ENCODE assay signal across 16 cellular contexts in genomic region chr7:39979406-39980073, GRCh38. TPM values are rescaled to one million over a fixed set of nuclear protein-coding genes. Genes with fewer than 3 reads are reported as not detected.
DNase-seq lines count a peak whose midpoint lies in the region; ATAC-seq and TF ChIP-seq lines count a peak whose summit lies in the region.
"Had no signal": no experiment of that assay in that cellular context is flagged by ENCODE, and none has a peak within 500 bp of the region (broad histone marks: within the 10 kb centered on the region; RNA-seq: fewer than 3 reads in every experiment).

No MANE protein-coding gene starts in this region.

- peak; percentile 16 to 87 (median 75) for DNase-seq in CD4-positive, CD25-positive, alpha-beta regulatory T cell
- DNase-seq in CD8-positive, alpha-beta T cell = peak in 3 of 7 experiments; percentile 14 to 43 (median 31)
- DNase-seq in activated B cell treated with CpG ODN at 0.5 μM for 24 hours (no peak), left colon (no peak), NCI-H510A (lab: John Stamatoyannopoulos, UW) (no peak), ovary (no peak), A172 (ENCODE audit: low spot score) (no peak)
- DNase-seq: DMS53; MV-4-11; NCI-H1930; NCI-H526 treated with DMSO at 0.1 percent for 48 hours; OCI-M1; pancreas; stimulated activated CD4-positive, alpha-beta T cell treated with anti-CD3 and anti-CD28 coated beads, Interleukin-4, amount 100 ng/mL, for 4 hours had no signal

- H3K36me3 ChIP-seq in CD4-positive, CD25-positive, alpha-beta regulatory T cell (ENCODE audit: control insufficient read depth, insufficient read depth, low read length) = peaks cover 3% of the 10 kb centered on the region
- H3K36me3 ChIP-seq in CD8-positive, alpha-beta T cell (ENCODE audit: insufficient read depth, low read length) = no peaks in the 10 kb centered on the region
- no peaks in the 10 kb centered on the region for H3K36me3 ChIP-seq in ovary
- H3K36me3 ChIP-seq: pancreas had no signal

- CTCF ChIA-PET in CD8-positive, alpha-beta T cell (lab: Charles Lee) = no interaction called here
- CTCF ChIA-PET in activated B cell treated with CpG ODN at 0.5 μM for 24 hours (lab: Charles Lee) = no interaction called here

- H3K4me3 Mint-ChIP-seq in CD4-positive, CD25-positive, alpha-beta regulatory T cell = no peak overlapping the region
- H3K4me3 Mint-ChIP-seq in CD8-positive, alpha-beta T cell = no peak overlapping the region
- no peak overlapping the region for H3K4me3 Mint-ChIP-seq in activated B cell treated with CpG ODN at 0.5 μM for 24 hours
- H3K4me3 Mint-ChIP-seq: type B pancreatic cell had no signal

- POLR2A ChIA-PET in CD8-positive, alpha-beta T cell (lab: Charles Lee) = interaction anchor here (0.9 to 1.5 kb wide), 4 partner anchors 8 to 29 kb away, joined by 3 to 5 read pairs (median 4); partner anchors contain the start of gene CDK13
- POLR2A ChIA-PET in activated B cell treated with CpG ODN at 0.5 μM for 24 hours (lab: Charles Lee) = no interaction called here

- intact Hi-C loops in CD8-positive, alpha-beta T cell (cut with DNase I, micrococcal nuclease) = no loop called here
- intact Hi-C loops in activated B cell treated with CpG ODN at 0.5 μM for 24 hours (cut with micrococcal nuclease) (no loop called here), left colon (cut with DNase I, micrococcal nuclease) (no loop called here), ovary (cut with DNase I) (no loop called here)

- H3K9me3 Mint-ChIP-seq in CD4-positive, CD25-positive, alpha-beta regulatory T cell = peaks cover 0 to 3% (median 0%) of the 10 kb centered on the region in 7 donors
- no peaks in the 10 kb centered on the region for H3K9me3 Mint-ChIP-seq in CD8-positive, alpha-beta T cell
- H3K9me3 Mint-ChIP-seq in activated B cell treated with CpG ODN at 0.5 μM for 24 hours = no peaks in the 10 kb centered on the region
- H3K9me3 Mint-ChIP-seq: type B pancreatic cell had no signal

- no peak for TF ChIP-seq EP300 in ovary (IDR thresholded peaks at IDR 0.05)

- no peak for TF ChIP-seq POLR2A in ovary (IDR thresholded peaks at IDR 0.05)

- TF ChIP-seq CTCF in CD8-positive, alpha-beta T cell (IDR thresholded peaks at IDR 0.05) = no peak
- TF ChIP-seq CTCF in activated B cell treated with CpG ODN at 0.5 μM for 24 hours (IDR thresholded peaks at IDR 0.05) (no peak), ovary (IDR thresholded peaks at IDR 0.05) (no peak)

- no peaks in the 10 kb centered on the region for H3K27me3 ChIP-seq in CD4-positive, CD25-positive, alpha-beta regulatory T cell (ENCODE audit: control insufficient read depth, insufficient read depth, low read length)
- H3K27me3 ChIP-seq in CD8-positive, alpha-beta T cell (ENCODE audit: insufficient read depth, low read length) = no peaks in the 10 kb centered on the region
- no peaks in the 10 kb centered on the region for H3K27me3 ChIP-seq in ovary
- H3K27me3 ChIP-seq: pancreas had no signal

- no peaks in the 10 kb centered on the region for H3K36me3 Mint-ChIP-seq in CD4-positive, CD25-positive, alpha-beta regulatory T cell
- no peaks in the 10 kb centered on the region for H3K36me3 Mint-ChIP-seq in CD8-positive, alpha-beta T cell
- H3K36me3 Mint-ChIP-seq in activated B cell treated with CpG ODN at 0.5 μM for 24 hours (ENCODE audit: low read depth) = peaks cover 4% of the 10 kb centered on the region
- H3K36me3 Mint-ChIP-seq: type B pancreatic cell had no signal

- no peaks in the 10 kb centered on the region for H3K9me3 ChIP-seq in CD4-positive, CD25-positive, alpha-beta regulatory T cell (ENCODE audit: control insufficient read depth in 2 of 2, low read length in 2 of 2)
- H3K9me3 ChIP-seq in CD8-positive, alpha-beta T cell (ENCODE audit: low read length) = no peaks in the 10 kb centered on the region
- no peaks in the 10 kb centered on the region for H3K9me3 ChIP-seq in ovary
- H3K9me3 ChIP-seq: pancreas had no signal

- peak; percentile 90 to 95 for ATAC-seq in CD4-positive, CD25-positive, alpha-beta regulatory T cell (ENCODE audit: low read depth in 2 of 2)
- peak; percentile 86 for ATAC-seq in CD8-positive, alpha-beta T cell
- ATAC-seq in activated B cell treated with CpG ODN at 0.5 μM for 24 hours (ENCODE audit: low read depth) (peak; percentile 18), left colon (peak; percentile 29), HG03280 (IDR thresholded peaks at IDR 0.05; ENCODE audit: unreplicated experiment) (no peak)

- 81 to 87% (median 84%) methylated on average over 8 of the region's 8 CpGs for WGBS in ovary, 3 donors

- H3K27ac Mint-ChIP-seq in CD4-positive, CD25-positive, alpha-beta regulatory T cell = no peak overlapping the region
- no peak overlapping the region for H3K27ac Mint-ChIP-seq in CD8-positive, alpha-beta T cell
- H3K27ac Mint-ChIP-seq in activated B cell treated with CpG ODN at 0.5 μM for 24 hours = no peak overlapping the region
- H3K27ac Mint-ChIP-seq: type B pancreatic cell had no signal

- H3K4me1 ChIP-seq in CD4-positive, CD25-positive, alpha-beta regulatory T cell (ENCODE audit: control insufficient read depth, insufficient read depth, low read length, poor library complexity, severe bottlenecking) = peaks cover 42% of the 10 kb centered on the region
- H3K4me1 ChIP-seq in CD8-positive, alpha-beta T cell (ENCODE audit: insufficient read depth, low read length) = peaks cover 54% of the 10 kb centered on the region
- peaks cover 5% of the 10 kb centered on the region for H3K4me1 ChIP-seq in ovary (ENCODE audit: insufficient read depth)

- H3K27ac ChIP-seq in CD4-positive, CD25-positive, alpha-beta regulatory T cell (ENCODE audit: insufficient read depth, low read length, poor library complexity, severe bottlenecking) = peak overlapping the region; percentile 70
- H3K27ac ChIP-seq in CD8-positive, alpha-beta T cell (ENCODE audit: low read depth, low read length) = no peak overlapping the region
- no peak overlapping the region for H3K27ac ChIP-seq in ovary
- H3K27ac ChIP-seq: pancreas had no signal

- H3K27me3 Mint-ChIP-seq in CD4-positive, CD25-positive, alpha-beta regulatory T cell = no peaks in the 10 kb centered on the region
- no peaks in the 10 kb centered on the region for H3K27me3 Mint-ChIP-seq in CD8-positive, alpha-beta T cell (ENCODE audit: low read depth)
- no peaks in the 10 kb centered on the region for H3K27me3 Mint-ChIP-seq in activated B cell treated with CpG ODN at 0.5 μM for 24 hours
- H3K27me3 Mint-ChIP-seq: type B pancreatic cell had no signal

- H3K4me1 Mint-ChIP-seq in CD4-positive, CD25-positive, alpha-beta regulatory T cell = peaks cover 5 to 32% (median 19%) of the 10 kb centered on the region in 4 donors
- peaks cover 24% of the 10 kb centered on the region for H3K4me1 Mint-ChIP-seq in CD8-positive, alpha-beta T cell (ENCODE audit: low read depth)
- H3K4me1 Mint-ChIP-seq in activated B cell treated with CpG ODN at 0.5 μM for 24 hours = peaks cover 19% of the 10 kb centered on the region

- H3K4me3 ChIP-seq in CD4-positive, CD25-positive, alpha-beta regulatory T cell (ENCODE audit: low read depth, low read length) = peak overlapping the region; percentile 61
- H3K4me3 ChIP-seq in CD8-positive, alpha-beta T cell (ENCODE audit: low read depth, low read length) = no peak overlapping the region
- H3K4me3 ChIP-seq in ovary = no peak overlapping the region
- H3K4me3 ChIP-seq: pancreas had no signal

RNA-seq across cellular contexts. Expression of gene CDK13, which starts 29.5 kb away (rescaled TPM):
- total RNA-seq in CD4-positive, CD25-positive, alpha-beta regulatory T cell = 124 TPM
- 10 to 100 TPM; 23.7 to 34.0 (median 33.7) TPM for polyA plus RNA-seq in CD4-positive, CD25-positive, alpha-beta regulatory T cell
- 100 to 1,000 TPM; 130 to 132 TPM for total RNA-seq in CD8-positive, alpha-beta T cell
- total RNA-seq in activated B cell treated with CpG ODN at 0.5 μM for 24 hours (70.9 and 83.6 TPM in 2 replicates), left colon (10 to 100 TPM; 48.9 to 50.9 TPM), ovary (100 to 1,000 TPM in 1 of 7 donors, 10 to 100 TPM in 6; 62.7 to 124 (median 81.3) TPM)
- 10 to 100 TPM; 25.9 to 61.5 TPM for polyA plus RNA-seq in ovary
- 49.3 and 53.2 TPM in 2 replicates for total RNA-seq in A172 (2014; rRNA removed; shearing (Covaris generic))

Comparison
In these comparisons a context has a peak if more than half of its experiments do, and no peak if none do; other contexts are left out.
1. DNase-seq: peak in CD4-positive, CD25-positive, alpha-beta regulatory T cell (3 of 3); none in activated B cell treated with CpG ODN at 0.5 μM for 24 hours (single experiment), left colon (0 of 2), NCI-H510A (single experiment), ovary (0 of 5) and A172 (single experiment).